ENCODE assay signal across 1 cellular context in the genomic region with DNA sequence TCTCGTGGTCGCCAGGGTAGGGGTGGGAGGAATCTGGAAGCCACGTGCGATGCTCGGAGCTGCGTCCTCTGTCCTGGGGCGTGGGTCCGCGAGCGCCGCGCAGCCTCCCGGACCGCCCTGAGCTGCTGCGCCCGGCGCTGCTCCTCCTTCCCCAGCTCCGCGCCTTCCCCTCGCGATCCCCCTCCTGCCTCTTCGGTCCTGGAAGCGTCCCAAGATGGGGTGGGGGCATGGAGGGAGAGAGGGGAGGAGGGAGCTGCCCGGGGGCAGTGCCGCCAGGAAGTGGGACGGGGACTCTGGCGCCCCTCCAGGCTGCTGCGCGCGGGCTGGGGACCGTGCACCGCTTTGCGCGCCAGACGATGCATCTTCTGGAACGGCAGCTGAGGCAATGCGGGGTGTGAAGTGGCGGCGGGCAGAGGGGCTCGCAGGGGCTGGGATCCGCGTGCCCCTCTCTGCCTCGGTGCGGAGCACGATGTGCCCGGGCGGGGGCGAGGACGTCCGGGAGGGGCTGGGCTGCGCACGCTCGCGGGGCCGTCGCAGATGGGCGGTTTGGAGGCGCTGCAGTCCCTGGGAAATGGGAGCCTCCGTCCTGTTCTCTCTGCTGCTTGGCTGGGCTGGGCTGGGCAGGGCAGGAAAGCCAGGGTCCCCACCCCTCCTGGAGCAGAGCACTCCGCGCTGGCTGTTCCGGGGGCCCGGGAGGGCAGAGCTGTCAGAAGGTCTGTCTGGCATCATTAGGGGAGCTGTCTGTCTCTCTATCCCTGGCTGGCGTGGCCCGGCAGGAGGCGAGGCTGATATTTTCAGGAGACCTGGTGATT.
TF ChIP-seq lines count a peak whose summit lies in the region.

No MANE protein-coding gene starts in this region.

TF ChIP-seq in HepG2, 621 proteins besides CTCF, POLR2A, EP300 and RAD21 (continued from another document and continues in another):
- TF ChIP-seq, protein P1, sequence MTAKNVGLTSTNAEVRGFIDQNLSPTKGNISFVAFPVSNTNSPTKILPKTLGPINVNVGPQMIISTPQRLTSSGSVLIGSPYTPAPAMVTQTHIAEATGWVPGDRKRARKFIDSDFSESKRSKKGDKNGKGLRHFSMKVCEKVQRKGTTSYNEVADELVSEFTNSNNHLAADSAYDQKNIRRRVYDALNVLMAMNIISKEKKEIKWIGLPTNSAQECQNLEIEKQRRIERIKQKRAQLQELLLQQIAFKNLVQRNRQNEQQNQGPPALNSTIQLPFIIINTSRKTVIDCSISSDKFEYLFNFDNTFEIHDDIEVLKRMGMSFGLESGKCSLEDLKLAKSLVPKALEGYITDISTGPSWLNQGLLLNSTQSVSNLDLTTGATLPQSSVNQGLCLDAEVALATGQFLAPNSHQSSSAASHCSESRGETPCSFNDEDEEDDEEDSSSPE (CRISPR knock-in tag; IDR thresholded peaks at IDR 0.05) = peak; percentile 37; the same call in 1 of the 2 replicates
- TF ChIP-seq ZNF549 (CRISPR knock-in tag; IDR thresholded peaks at IDR 0.05) = no peak
- no peak for TF ChIP-seq JUN (CRISPR knock-in tag; IDR thresholded peaks at IDR 0.05)
- TF ChIP-seq ZNF362 (CRISPR knock-in tag; IDR thresholded peaks at IDR 0.05; ENCODE audit: borderline replicate concordance) = no peak
- no peak for TF ChIP-seq MTA1 (CRISPR knock-in tag; IDR thresholded peaks at IDR 0.05; ENCODE audit: borderline replicate concordance)
- no peak for TF ChIP-seq ZBTB34 (CRISPR knock-in tag; IDR thresholded peaks at IDR 0.05)
- TF ChIP-seq ZMAT5 (CRISPR knock-in tag; IDR thresholded peaks at IDR 0.05; ENCODE audit: borderline replicate concordance, low read depth) = no peak
- no peak for TF ChIP-seq ZNF772 (CRISPR knock-in tag; IDR thresholded peaks at IDR 0.05)
- TF ChIP-seq RELA (CRISPR knock-in tag; IDR thresholded peaks at IDR 0.05) = no peak
- no peak for TF ChIP-seq ISL2 (CRISPR knock-in tag; IDR thresholded peaks at IDR 0.05)
- TF ChIP-seq, protein P2, sequence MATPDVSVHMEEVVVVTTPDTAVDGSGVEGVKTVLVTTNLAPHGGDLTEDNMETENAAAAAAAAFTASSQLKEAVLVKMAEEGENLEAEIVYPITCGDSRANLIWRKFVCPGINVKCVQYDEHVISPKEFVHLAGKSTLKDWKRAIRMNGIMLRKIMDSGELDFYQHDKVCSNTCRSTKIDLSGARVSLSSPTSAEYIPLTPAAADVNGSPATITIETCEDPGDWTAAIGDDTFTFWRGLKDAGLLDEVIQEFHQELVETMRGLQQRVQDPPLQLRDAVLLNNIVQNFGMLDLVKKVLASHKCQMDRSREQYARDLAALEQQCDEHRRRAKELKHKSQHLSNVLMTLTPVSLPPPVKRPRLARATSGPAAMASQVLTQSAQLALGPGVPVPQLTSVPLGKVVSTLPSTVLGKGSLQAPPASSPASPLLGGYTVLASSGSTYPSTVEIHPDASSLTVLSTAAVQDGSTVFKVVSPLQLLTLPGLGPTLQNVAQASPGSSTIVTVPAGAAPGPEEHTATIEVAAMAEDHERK (CRISPR knock-in tag; IDR thresholded peaks at IDR 0.05; ENCODE audit: low read depth) = no peak
- TF ChIP-seq NR2F1 (CRISPR knock-in tag; IDR thresholded peaks at IDR 0.05) = no peak
- no peak for TF ChIP-seq CBX5 (CRISPR knock-in tag; IDR thresholded peaks at IDR 0.05; ENCODE audit: borderline replicate concordance)
- TF ChIP-seq ZNF543 (CRISPR knock-in tag; IDR thresholded peaks at IDR 0.05) = peak; percentile 63; the same call in 1 of the 2 replicates
- no peak for TF ChIP-seq PRMT3 (CRISPR knock-in tag; IDR thresholded peaks at IDR 0.05; ENCODE audit: borderline replicate concordance, low read depth)
- TF ChIP-seq ZNF275 (CRISPR knock-in tag; IDR thresholded peaks at IDR 0.05; ENCODE audit: borderline replicate concordance) = no peak
- no peak for TF ChIP-seq HOXA5 (CRISPR knock-in tag; IDR thresholded peaks at IDR 0.05)
- TF ChIP-seq ZBTB26 (CRISPR knock-in tag; IDR thresholded peaks at IDR 0.05; ENCODE audit: borderline replicate concordance) = no peak
- no peak for TF ChIP-seq CBFB (CRISPR knock-in tag; IDR thresholded peaks at IDR 0.05)
- TF ChIP-seq THYN1 (CRISPR knock-in tag; IDR thresholded peaks at IDR 0.05; ENCODE audit: borderline replicate concordance, low read depth) = no peak
- TF ChIP-seq ZBTB20 (CRISPR knock-in tag; IDR thresholded peaks at IDR 0.05; ENCODE audit: borderline replicate concordance, low read depth) = no peak
- TF ChIP-seq ZNF350 (CRISPR knock-in tag; IDR thresholded peaks at IDR 0.05; ENCODE audit: borderline replicate concordance, low read depth) = 0 out of 2 replicates have a peak, but pooled peaks have one; percentile 31
- no peak for TF ChIP-seq CREB1 (IDR thresholded peaks at IDR 0.05)
- no peak for TF ChIP-seq CREB1 (CRISPR knock-in tag; IDR thresholded peaks at IDR 0.05)
- TF ChIP-seq SSRP1 (CRISPR knock-in tag; IDR thresholded peaks at IDR 0.05) = no peak
- no peak for TF ChIP-seq ZFP36 (IDR thresholded peaks at IDR 0.05; ENCODE audit: borderline replicate concordance, low read depth, low read length, partially characterized antibody)
- TF ChIP-seq ZNF619 (CRISPR knock-in tag; IDR thresholded peaks at IDR 0.05) = no peak
- no peak for TF ChIP-seq HMGA1 (CRISPR knock-in tag; conservative IDR thresholded peaks at IDR 0.05)
- TF ChIP-seq ZC3H13 (CRISPR knock-in tag; IDR thresholded peaks at IDR 0.05) = 0 out of 2 replicates have a peak, but pooled peaks have one; percentile 38
- TF ChIP-seq TEF (CRISPR knock-in tag; IDR thresholded peaks at IDR 0.05) = no peak
- TF ChIP-seq, protein P3, sequence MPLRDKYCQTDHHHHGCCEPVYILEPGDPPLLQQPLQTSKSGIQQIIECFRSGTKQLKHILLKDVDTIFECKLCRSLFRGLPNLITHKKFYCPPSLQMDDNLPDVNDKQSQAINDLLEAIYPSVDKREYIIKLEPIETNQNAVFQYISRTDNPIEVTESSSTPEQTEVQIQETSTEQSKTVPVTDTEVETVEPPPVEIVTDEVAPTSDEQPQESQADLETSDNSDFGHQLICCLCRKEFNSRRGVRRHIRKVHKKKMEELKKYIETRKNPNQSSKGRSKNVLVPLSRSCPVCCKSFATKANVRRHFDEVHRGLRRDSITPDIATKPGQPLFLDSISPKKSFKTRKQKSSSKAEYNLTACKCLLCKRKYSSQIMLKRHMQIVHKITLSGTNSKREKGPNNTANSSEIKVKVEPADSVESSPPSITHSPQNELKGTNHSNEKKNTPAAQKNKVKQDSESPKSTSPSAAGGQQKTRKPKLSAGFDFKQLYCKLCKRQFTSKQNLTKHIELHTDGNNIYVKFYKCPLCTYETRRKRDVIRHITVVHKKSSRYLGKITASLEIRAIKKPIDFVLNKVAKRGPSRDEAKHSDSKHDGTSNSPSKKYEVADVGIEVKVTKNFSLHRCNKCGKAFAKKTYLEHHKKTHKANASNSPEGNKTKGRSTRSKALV (CRISPR knock-in tag; IDR thresholded peaks at IDR 0.05) = peak; percentile 100
- no peak for TF ChIP-seq ZBTB8A (CRISPR knock-in tag; IDR thresholded peaks at IDR 0.05; ENCODE audit: borderline replicate concordance, low read depth)
- TF ChIP-seq ZNF333 (CRISPR knock-in tag; IDR thresholded peaks at IDR 0.05; ENCODE audit: borderline replicate concordance) = no peak
- no peak for TF ChIP-seq SOX5 (CRISPR knock-in tag; IDR thresholded peaks at IDR 0.05; ENCODE audit: borderline replicate concordance)
- TF ChIP-seq ATF5 (CRISPR knock-in tag; IDR thresholded peaks at IDR 0.05; ENCODE audit: low read depth) = no peak
- TF ChIP-seq RERE (CRISPR knock-in tag; IDR thresholded peaks at IDR 0.05; ENCODE audit: low read depth) = no peak
- TF ChIP-seq ZNF143 (CRISPR knock-in tag; IDR thresholded peaks at IDR 0.05) = no peak
- no peak for TF ChIP-seq ZNF33A (CRISPR knock-in tag; IDR thresholded peaks at IDR 0.05; ENCODE audit: borderline replicate concordance)
- TF ChIP-seq HDAC6 (IDR thresholded peaks at IDR 0.05; ENCODE audit: low read depth, low read length) = no peak
